In the genomic region with DNA sequence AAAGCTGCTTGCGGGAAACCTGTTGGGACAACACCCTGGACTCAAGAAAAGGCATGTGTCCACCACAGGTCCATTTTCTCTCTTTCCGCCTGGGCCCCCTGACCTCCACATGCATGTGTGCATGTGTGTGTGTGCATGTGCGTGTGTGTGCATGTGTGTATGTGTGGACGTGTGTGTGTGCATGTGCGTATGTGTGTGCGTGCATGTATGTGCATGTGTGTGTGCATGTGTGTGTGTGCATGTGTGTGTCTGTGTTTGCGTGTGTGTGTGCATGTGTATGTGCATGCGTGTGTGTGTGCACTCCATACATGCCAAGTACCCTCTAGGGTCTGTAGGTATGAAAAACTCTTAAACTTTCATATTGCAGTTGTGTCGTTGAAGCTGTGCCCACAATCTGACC, we compare ENCODE assay signal across 1 cellular context.
A peak's percentile ranks its signal among the peaks of the same experiment; 100 is the strongest.
TF ChIP-seq lines count a peak whose summit lies in the region.

No MANE protein-coding gene starts in this region.

TF ChIP-seq in GM12878, 131 proteins besides CTCF, POLR2A, EP300 and RAD21:
- TF ChIP-seq, protein P1, sequence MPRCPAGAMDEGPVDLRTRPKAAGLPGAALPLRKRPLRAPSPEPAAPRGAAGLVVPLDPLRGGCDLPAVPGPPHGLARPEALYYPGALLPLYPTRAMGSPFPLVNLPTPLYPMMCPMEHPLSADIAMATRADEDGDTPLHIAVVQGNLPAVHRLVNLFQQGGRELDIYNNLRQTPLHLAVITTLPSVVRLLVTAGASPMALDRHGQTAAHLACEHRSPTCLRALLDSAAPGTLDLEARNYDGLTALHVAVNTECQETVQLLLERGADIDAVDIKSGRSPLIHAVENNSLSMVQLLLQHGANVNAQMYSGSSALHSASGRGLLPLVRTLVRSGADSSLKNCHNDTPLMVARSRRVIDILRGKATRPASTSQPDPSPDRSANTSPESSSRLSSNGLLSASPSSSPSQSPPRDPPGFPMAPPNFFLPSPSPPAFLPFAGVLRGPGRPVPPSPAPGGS (IDR thresholded peaks at IDR 0.05; ENCODE audit: borderline replicate concordance, insufficient read depth, low read depth, low read length, poor library complexity, severe bottlenecking), result peak; percentile 57
- TF ChIP-seq GABPA (IDR thresholded peaks at IDR 0.05; ENCODE audit: low read depth) (no peak), NFXL1 (IDR thresholded peaks at IDR 0.05; ENCODE audit: borderline replicate concordance) (no peak), EED (IDR thresholded peaks at IDR 0.05; ENCODE audit: low read depth) (no peak), ZNF592 (IDR thresholded peaks at IDR 0.05) (no peak), SMAD1 (IDR thresholded peaks at IDR 0.05; ENCODE audit: low read depth, partially characterized antibody) (no peak), CUX1 (IDR thresholded peaks at IDR 0.05; ENCODE audit: insufficient replicate concordance, low read depth, low read length) (no peak), ZSCAN29 (IDR thresholded peaks at IDR 0.05) (no peak)
TF ChIP-seq in GM12878: peak in this region for 1.
